8 cellular contexts compared by ENCODE assay signal in genomic region chr19:45125975-45126493, GRCh38. TPM values are rescaled to one million over a fixed set of nuclear protein-coding genes. Genes with fewer than 3 reads are reported as not detected.
DNase-seq lines count a peak whose midpoint lies in the region; ATAC-seq and TF ChIP-seq lines count a peak whose summit lies in the region.

No MANE protein-coding gene starts in this region.

- H3K36me3 ChIP-seq in Panc1 (ENCODE audit: control insufficient read depth, insufficient read depth, low read length): no peaks in the 10 kb centered on the region
- no peaks in the 10 kb centered on the region for H3K36me3 ChIP-seq in gastrocnemius medialis

- H3K27me3 Mint-ChIP-seq in HFFc6 (ENCODE audit: insufficient read depth) (no peaks in the 10 kb centered on the region; the same call in 1 of the 2 replicates), glutamatergic neuron (ENCODE audit: unreplicated experiment) (peaks cover 8% of the 10 kb centered on the region)
- no peaks in the 10 kb centered on the region for H3K27me3 Mint-ChIP-seq in activated T-helper 17 cell treated with anti-CD3 and anti-CD28 coated beads, Interleukin-2, amount 50 U/mL, for 72 hours

- in situ Hi-C loops in Caki2 (cut with HindIII; ENCODE audit: low pct_unique_long_range_greater_than_20kb, low sequenced_read_pairs) (no loop called here), Panc1 (cut with HindIII; ENCODE audit: low pct_unique_long_range_greater_than_20kb, low sequenced_read_pairs) (no loop called here), gastrocnemius medialis (cut with MboI; ENCODE audit: low sequenced_read_pairs in 4 of 4) (no loop called here)

- H3K4me3 Mint-ChIP-seq in HFFc6 (no peak overlapping the region), glutamatergic neuron (ENCODE audit: unreplicated experiment) (no peak overlapping the region)
- H3K4me3 Mint-ChIP-seq in activated T-helper 17 cell treated with anti-CD3 and anti-CD28 coated beads, Interleukin-2, amount 50 U/mL, for 72 hours: no peak overlapping the region

- no peak for TF ChIP-seq POLR2A in gastrocnemius medialis (IDR thresholded peaks at IDR 0.05)

- POLR2A ChIA-PET in Panc1 (lab: Charles Lee): no interaction called here

- no peaks in the 10 kb centered on the region for H3K27me3 ChIP-seq in Panc1 (ENCODE audit: control insufficient read depth, insufficient read depth, low read length)
- no peaks in the 10 kb centered on the region for H3K27me3 ChIP-seq in gastrocnemius medialis

- H3K4me1 ChIP-seq in Panc1 (ENCODE audit: control insufficient read depth, insufficient read depth, low read length) (no peaks in the 10 kb centered on the region), gastrocnemius medialis (peaks cover 0 to 4% of the 10 kb centered on the region in 2 donors)

- H3K9me3 Mint-ChIP-seq in HFFc6 (no peaks in the 10 kb centered on the region), glutamatergic neuron (ENCODE audit: unreplicated experiment) (peaks cover 11% of the 10 kb centered on the region)
- H3K9me3 Mint-ChIP-seq in activated T-helper 17 cell treated with anti-CD3 and anti-CD28 coated beads, Interleukin-2, amount 50 U/mL, for 72 hours: no peaks in the 10 kb centered on the region

- H3K36me3 Mint-ChIP-seq in HFFc6 (ENCODE audit: low read depth) (no peaks in the 10 kb centered on the region), glutamatergic neuron (ENCODE audit: unreplicated experiment) (no peaks in the 10 kb centered on the region)
- no peaks in the 10 kb centered on the region for H3K36me3 Mint-ChIP-seq in activated T-helper 17 cell treated with anti-CD3 and anti-CD28 coated beads, Interleukin-2, amount 50 U/mL, for 72 hours (ENCODE audit: low read depth)

- DNase-seq in Caki2 (ENCODE audit: low read depth) (peak; percentile 75), HFFc6 (peak; percentile 53), Panc1 (ENCODE audit: low read depth, low spot score) (peak; percentile 22), glutamatergic neuron (peak; percentile 75), gastrocnemius medialis (peak; percentile 30 to 65)

- H3K9me3 ChIP-seq in Panc1 (ENCODE audit: control insufficient read depth, insufficient read depth, low read depth, low read length) (no peaks in the 10 kb centered on the region), gastrocnemius medialis (no peaks in the 10 kb centered on the region)

- H3K27ac ChIP-seq in Panc1 (ENCODE audit: low read length) (no peak overlapping the region), gastrocnemius medialis (no peak overlapping the region)

- H3K27ac Mint-ChIP-seq in HFFc6: peak overlapping the region; percentile 26; the same call in 1 of the 2 replicates
- no peak overlapping the region for H3K27ac Mint-ChIP-seq in activated T-helper 17 cell treated with anti-CD3 and anti-CD28 coated beads, Interleukin-2, amount 50 U/mL, for 72 hours
- H3K27ac Mint-ChIP-seq in glutamatergic neuron (ENCODE audit: unreplicated experiment): no peak overlapping the region

- BruUV-seq in Panc1 (replicated peaks; lab: Mats Ljungman, UMichigan): no TSS peak

- TF ChIP-seq CTCF in HFFc6 (IDR thresholded peaks at IDR 0.05) (peak; percentile 90), Panc1 (IDR thresholded peaks at IDR 0.05) (peak; percentile 80), glutamatergic neuron (IDR thresholded peaks at IDR 0.05; ENCODE audit: partially characterized antibody, unreplicated experiment) (peak; percentile 75), gastrocnemius medialis (IDR thresholded peaks at IDR 0.05 in 4 of 5, conservative IDR thresholded peaks at IDR 0.05 in 1 of 5) (peak; percentile 48 to 73 (median 63))

- intact Hi-C loops in Panc1 (cut with micrococcal nuclease; ENCODE audit: unreplicated experiment): no loop called here
- intact Hi-C loops in gastrocnemius medialis (cut with DNase I; ENCODE audit: low total_unique reads): no loop called here

- CTCF ChIA-PET in Panc1 (lab: Charles Lee): interaction anchor here (0.8 kb wide), 1 partner anchor 61 kb away, joined by 3 read pairs; no protein-coding TSS in a partner anchor

- H3K4me1 Mint-ChIP-seq in HFFc6 (ENCODE audit: low read depth): peaks cover 16% of the 10 kb centered on the region; the same call in 1 of the 2 replicates
- peaks cover 25% of the 10 kb centered on the region for H3K4me1 Mint-ChIP-seq in activated T-helper 17 cell treated with anti-CD3 and anti-CD28 coated beads, Interleukin-2, amount 50 U/mL, for 72 hours
- H3K4me1 Mint-ChIP-seq in glutamatergic neuron (ENCODE audit: low read depth, unreplicated experiment): peaks cover 19% of the 10 kb centered on the region

- H3K4me3 ChIP-seq in Panc1 (ENCODE audit: low read depth in 2 of 2, low read length in 2 of 2): no peak overlapping the region
- no peak overlapping the region for H3K4me3 ChIP-seq in gastrocnemius medialis

- peak; percentile 83 for ATAC-seq in Panc1
- peak; percentile 60 for ATAC-seq in activated T-helper 17 cell treated with anti-CD3 and anti-CD28 coated beads, Interleukin-2, amount 50 U/mL, for 72 hours (replicated peaks)
- peak; percentile 62 to 90 for ATAC-seq in gastrocnemius medialis
- ATAC-seq in HG03175 (IDR thresholded peaks at IDR 0.05; ENCODE audit: unreplicated experiment): no peak
- no peak for ATAC-seq in HG02759 (IDR thresholded peaks at IDR 0.05; ENCODE audit: unreplicated experiment)

RNA-seq across cellular contexts. Expression of gene PPP1R37, which starts 33.1 kb away (rescaled TPM):
- total RNA-seq in Caki2 (2014; rRNA removed; shearing (Covaris generic); ENCODE audit: low replicate concordance): 95.2 and 106 TPM in 2 replicates
- total RNA-seq in HFFc6 (2021; fragmentation: NEBNext Ultra II Directional; extraction: Animal tissue kit (Norgen Biotek cat#: 25700)): 10 to 100 TPM; 20.4 to 27.4 (median 21.6) TPM
- total RNA-seq in Panc1 (2021; ENCODE audit: unreplicated experiment) (20.4 TPM), glutamatergic neuron (ENCODE audit: unreplicated experiment) (49.5 TPM), gastrocnemius medialis (10 to 100 TPM; 30.5 to 51.1 (median 39.7) TPM)
- polyA plus RNA-seq in Panc1 (2012; ENCODE audit: insufficient read length): 25.9 TPM
- 10 to 100 TPM; 19.8 to 27.7 TPM for total RNA-seq in activated T-helper 17 cell treated with anti-CD3 and anti-CD28 coated beads, Interleukin-2, amount 50 U/mL, for 72 hours

RNA-seq across cellular contexts. Expression of gene NKPD1, which starts 34.7 kb away (rescaled TPM):
- total RNA-seq in Caki2 (2014; rRNA removed; shearing (Covaris generic); ENCODE audit: low replicate concordance): not detected in 2 replicates
- total RNA-seq in HFFc6 (2021; fragmentation: NEBNext Ultra II Directional; extraction: Animal tissue kit (Norgen Biotek cat#: 25700)): under 1 TPM in 5 of 6 experiments, not detected in 1; 0.07 to 0.17 (median 0.07) TPM
- total RNA-seq in Panc1 (2021; ENCODE audit: unreplicated experiment) (0.05 TPM), glutamatergic neuron (ENCODE audit: unreplicated experiment) (1.2 TPM), gastrocnemius medialis (under 1 TPM in 1 of 4 donors, not detected in 3; 0.16 TPM)
- polyA plus RNA-seq in Panc1 (2012; ENCODE audit: insufficient read length): 0.24 TPM
- total RNA-seq in activated T-helper 17 cell treated with anti-CD3 and anti-CD28 coated beads, Interleukin-2, amount 50 U/mL, for 72 hours: under 1 TPM; 0.06 to 0.40 TPM

RNA-seq across cellular contexts. Expression of gene GEMIN7, which starts 47.0 kb away (rescaled TPM):
- total RNA-seq in Caki2 (2014; rRNA removed; shearing (Covaris generic); ENCODE audit: low replicate concordance): 79.7 and 108 TPM in 2 replicates
- total RNA-seq in HFFc6 (2021; fragmentation: NEBNext Ultra II Directional; extraction: Animal tissue kit (Norgen Biotek cat#: 25700)): 10 to 100 TPM; 34.3 to 43.4 (median 39.0) TPM
- total RNA-seq in Panc1 (2021; ENCODE audit: unreplicated experiment) (29.5 TPM), glutamatergic neuron (ENCODE audit: unreplicated experiment) (49.1 TPM), gastrocnemius medialis (10 to 100 TPM; 18.6 to 33.4 (median 27.9) TPM)
- 27.3 TPM for polyA plus RNA-seq in Panc1 (2012; ENCODE audit: insufficient read length)
- total RNA-seq in activated T-helper 17 cell treated with anti-CD3 and anti-CD28 coated beads, Interleukin-2, amount 50 U/mL, for 72 hours: 10 to 100 TPM; 56.9 to 57.2 TPM

RNA-seq across cellular contexts. Expression of gene ZNF296, which starts 49.8 kb away (rescaled TPM):
- not detected in 2 replicates for total RNA-seq in Caki2 (2014; rRNA removed; shearing (Covaris generic); ENCODE audit: low replicate concordance)
- under 1 TPM; 0.57 to 0.87 (median 0.65) TPM for total RNA-seq in HFFc6 (2021; fragmentation: NEBNext Ultra II Directional; extraction: Animal tissue kit (Norgen Biotek cat#: 25700))
- total RNA-seq in Panc1 (2021; ENCODE audit: unreplicated experiment) (6.7 TPM), glutamatergic neuron (ENCODE audit: unreplicated experiment) (6.3 TPM), gastrocnemius medialis (not detected)
- 8.6 TPM for polyA plus RNA-seq in Panc1 (2012; ENCODE audit: insufficient read length)
- 10 to 100 TPM in 1 of 2 donors, 1 to 10 TPM in 1; 6.7 to 11.6 TPM for total RNA-seq in activated T-helper 17 cell treated with anti-CD3 and anti-CD28 coated beads, Interleukin-2, amount 50 U/mL, for 72 hours

RNA-seq across cellular contexts. Expression of gene TRAPPC6A, which starts 52.0 kb away (rescaled TPM):
- 46.7 and 82.4 TPM in 2 replicates for total RNA-seq in Caki2 (2014; rRNA removed; shearing (Covaris generic); ENCODE audit: low replicate concordance)
- 1 to 10 TPM; 3.5 to 6.9 (median 5.2) TPM for total RNA-seq in HFFc6 (2021; fragmentation: NEBNext Ultra II Directional; extraction: Animal tissue kit (Norgen Biotek cat#: 25700))
- 24.7 TPM for total RNA-seq in Panc1 (2021; ENCODE audit: unreplicated experiment)
- 43.2 TPM for polyA plus RNA-seq in Panc1 (2012; ENCODE audit: insufficient read length)
- 10 to 100 TPM; 12.9 to 32.1 TPM for total RNA-seq in activated T-helper 17 cell treated with anti-CD3 and anti-CD28 coated beads, Interleukin-2, amount 50 U/mL, for 72 hours
- total RNA-seq in glutamatergic neuron (ENCODE audit: unreplicated experiment): 31.6 TPM
- 10 to 100 TPM; 18.4 to 29.2 (median 24.8) TPM for total RNA-seq in gastrocnemius medialis

Comparison
In these comparisons a context has a peak if more than half of its experiments do, and no peak if none do; other contexts are left out.
1. DNase-seq: peak in every context shown above with its lines; median percentile 75 in Caki2; 75 in glutamatergic neuron; 53 in HFFc6; 48 in gastrocnemius medialis; 22 in Panc1.
2. ATAC-seq: peak in Panc1 (single experiment), activated T-helper 17 cell treated with anti-CD3 and anti-CD28 coated beads, Interleukin-2, amount 50 U/mL, for 72 hours (single experiment) and gastrocnemius medialis (2 of 2); none in HG03175 (single experiment) and HG02759 (single experiment).
3. Peak in every context shown above with its lines, with median percentiles within 50 percentile points of each other: CTCF ChIP-seq.